1 cellular context compared by ENCODE assay signal in the genomic region with DNA sequence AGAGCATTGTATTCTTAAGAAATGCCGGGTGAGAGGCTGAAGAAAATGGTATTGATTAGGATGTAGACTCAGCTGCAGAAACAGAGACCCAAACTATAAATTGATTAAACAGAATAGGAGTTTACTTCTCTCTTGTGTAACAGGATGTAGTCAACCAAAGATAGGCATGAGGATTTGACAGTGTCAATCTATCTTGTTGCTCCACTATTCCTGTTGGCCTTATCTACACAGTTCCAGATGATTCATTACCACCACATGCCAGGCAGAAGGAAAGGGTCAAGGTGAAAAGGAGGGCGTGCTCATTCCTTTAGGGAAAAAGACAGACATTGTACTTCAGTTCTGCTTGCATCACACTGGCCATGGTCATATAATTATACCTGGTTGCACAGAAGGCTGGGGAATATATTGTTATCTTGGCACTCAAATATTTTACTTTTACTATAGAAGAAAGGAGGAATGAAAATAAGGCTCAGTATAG.
TF ChIP-seq lines count a peak whose summit lies in the region.

No MANE protein-coding gene starts in this region.

TF ChIP-seq in K562, 482 proteins besides CTCF, POLR2A, EP300 and RAD21 (continued from another document and continues in another):
- TF ChIP-seq FOXJ3 (CRISPR knock-in tag; IDR thresholded peaks at IDR 0.05) (no peak), PCBP2 (IDR thresholded peaks at IDR 0.05; ENCODE audit: low read depth, low read length, poor library complexity, severe bottlenecking) (no peak), ZNF12 (CRISPR knock-in tag; IDR thresholded peaks at IDR 0.05) (no peak), FOXJ2 (tag; IDR thresholded peaks at IDR 0.05) (peak; percentile 83), ASH1L (IDR thresholded peaks at IDR 0.05; ENCODE audit: borderline replicate concordance, low read depth, partially characterized antibody) (no peak), SP1 (CRISPR knock-in tag; IDR thresholded peaks at IDR 0.05) (0 out of 2 replicates have a peak, but pooled peaks have one; percentile 28), THRB (CRISPR knock-in tag; conservative IDR thresholded peaks at IDR 0.05) (peak; percentile 94), NR2C2 (CRISPR knock-in tag; IDR thresholded peaks at IDR 0.05) (0 out of 2 replicates have a peak, but pooled peaks have one; percentile 37), NR2C2 (tag; IDR thresholded peaks at IDR 0.05) (peak; percentile 89), SAP30 (IDR thresholded peaks at IDR 0.05; ENCODE audit: borderline replicate concordance, insufficient read depth, low read depth, low read length, poor library complexity, severe bottlenecking) (no peak), ARID1B (IDR thresholded peaks at IDR 0.05) (peak; percentile 100), SFPQ (IDR thresholded peaks at IDR 0.05; ENCODE audit: low read depth, low read length) (no peak), E2F1 (CRISPR knock-in tag; IDR thresholded peaks at IDR 0.05) (no peak), GTF2A2 (tag; IDR thresholded peaks at IDR 0.05) (no peak), ZNF778 (CRISPR knock-in tag; IDR thresholded peaks at IDR 0.05) (no peak), BCL6 (CRISPR knock-in tag; IDR thresholded peaks at IDR 0.05) (no peak), PPARD (CRISPR knock-in tag; IDR thresholded peaks at IDR 0.05) (no peak), ZNF699 (CRISPR knock-in tag; IDR thresholded peaks at IDR 0.05; ENCODE audit: insufficient replicate concordance) (no peak), ELF2 (CRISPR knock-in tag; IDR thresholded peaks at IDR 0.05) (no peak), PTTG1 (tag; IDR thresholded peaks at IDR 0.05; ENCODE audit: low read depth) (no peak), ARID2 (IDR thresholded peaks at IDR 0.05) (no peak), DACH1 (IDR thresholded peaks at IDR 0.05; ENCODE audit: partially characterized antibody) (peak; percentile 87), HCFC1 (IDR thresholded peaks at IDR 0.05; ENCODE audit: low read depth, low read length) (no peak), ZFX (CRISPR knock-in tag; IDR thresholded peaks at IDR 0.05) (no peak), FUS (optimal IDR thresholded peaks at IDR 0.05; ENCODE audit: low read depth, low read length) (no peak), CHD4 (IDR thresholded peaks at IDR 0.05; ENCODE audit: insufficient read depth, insufficient replicate concordance, low read depth, low read length, poor library complexity, severe bottlenecking) (no peak), SREBF1 (IDR thresholded peaks at IDR 0.05; ENCODE audit: borderline replicate concordance, low read depth, low read length) (no peak), ZNF77 (CRISPR knock-in tag; IDR thresholded peaks at IDR 0.05) (no peak), ZNF280B (CRISPR knock-in tag; IDR thresholded peaks at IDR 0.05) (no peak), MXI1 (IDR thresholded peaks at IDR 0.05; ENCODE audit: low read depth, low read length) (no peak), KLF13 (tag; IDR thresholded peaks at IDR 0.05; ENCODE audit: borderline replicate concordance, low read depth) (peak; percentile 65; the same call in 1 of the 2 replicates), ZNF408 (CRISPR knock-in tag; IDR thresholded peaks at IDR 0.05; ENCODE audit: low read depth) (no peak), USF1 (CRISPR knock-in tag; IDR thresholded peaks at IDR 0.05) (no peak), RNF2 (IDR thresholded peaks at IDR 0.05) (peak; percentile 99), ZNF507 (tag; conservative IDR thresholded peaks at IDR 0.05) (no peak), HDAC2 (IDR thresholded peaks at IDR 0.05) (peak; percentile 97), ZNF212 (CRISPR knock-in tag; IDR thresholded peaks at IDR 0.05) (0 out of 2 replicates have a peak, but pooled peaks have one; percentile 31), NELFE (IDR thresholded peaks at IDR 0.05; ENCODE audit: insufficient read depth, insufficient read length) (no peak), PRMT5 (CRISPR knock-in tag; IDR thresholded peaks at IDR 0.05) (no peak), STAG1 (CRISPR knock-in tag; IDR thresholded peaks at IDR 0.05; ENCODE audit: borderline replicate concordance) (no peak), ZBED1 (IDR thresholded peaks at IDR 0.05) (no peak), RFX5 (IDR thresholded peaks at IDR 0.05; ENCODE audit: low read depth, low read length) (no peak)
- TF ChIP-seq, protein P1, sequence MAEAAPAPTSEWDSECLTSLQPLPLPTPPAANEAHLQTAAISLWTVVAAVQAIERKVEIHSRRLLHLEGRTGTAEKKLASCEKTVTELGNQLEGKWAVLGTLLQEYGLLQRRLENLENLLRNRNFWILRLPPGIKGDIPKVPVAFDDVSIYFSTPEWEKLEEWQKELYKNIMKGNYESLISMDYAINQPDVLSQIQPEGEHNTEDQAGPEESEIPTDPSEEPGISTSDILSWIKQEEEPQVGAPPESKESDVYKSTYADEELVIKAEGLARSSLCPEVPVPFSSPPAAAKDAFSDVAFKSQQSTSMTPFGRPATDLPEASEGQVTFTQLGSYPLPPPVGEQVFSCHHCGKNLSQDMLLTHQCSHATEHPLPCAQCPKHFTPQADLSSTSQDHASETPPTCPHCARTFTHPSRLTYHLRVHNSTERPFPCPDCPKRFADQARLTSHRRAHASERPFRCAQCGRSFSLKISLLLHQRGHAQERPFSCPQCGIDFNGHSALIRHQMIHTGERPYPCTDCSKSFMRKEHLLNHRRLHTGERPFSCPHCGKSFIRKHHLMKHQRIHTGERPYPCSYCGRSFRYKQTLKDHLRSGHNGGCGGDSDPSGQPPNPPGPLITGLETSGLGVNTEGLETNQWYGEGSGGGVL (CRISPR knock-in tag; IDR thresholded peaks at IDR 0.05) = no peak
- TF ChIP-seq, protein P2, sequence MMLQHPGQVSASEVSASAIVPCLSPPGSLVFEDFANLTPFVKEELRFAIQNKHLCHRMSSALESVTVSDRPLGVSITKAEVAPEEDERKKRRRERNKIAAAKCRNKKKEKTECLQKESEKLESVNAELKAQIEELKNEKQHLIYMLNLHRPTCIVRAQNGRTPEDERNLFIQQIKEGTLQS (IDR thresholded peaks at IDR 0.05) = peak; percentile 90
- TF ChIP-seq, protein P2 (CRISPR knock-in tag; conservative IDR thresholded peaks at IDR 0.05) = no peak
- TF ChIP-seq, protein P3, sequence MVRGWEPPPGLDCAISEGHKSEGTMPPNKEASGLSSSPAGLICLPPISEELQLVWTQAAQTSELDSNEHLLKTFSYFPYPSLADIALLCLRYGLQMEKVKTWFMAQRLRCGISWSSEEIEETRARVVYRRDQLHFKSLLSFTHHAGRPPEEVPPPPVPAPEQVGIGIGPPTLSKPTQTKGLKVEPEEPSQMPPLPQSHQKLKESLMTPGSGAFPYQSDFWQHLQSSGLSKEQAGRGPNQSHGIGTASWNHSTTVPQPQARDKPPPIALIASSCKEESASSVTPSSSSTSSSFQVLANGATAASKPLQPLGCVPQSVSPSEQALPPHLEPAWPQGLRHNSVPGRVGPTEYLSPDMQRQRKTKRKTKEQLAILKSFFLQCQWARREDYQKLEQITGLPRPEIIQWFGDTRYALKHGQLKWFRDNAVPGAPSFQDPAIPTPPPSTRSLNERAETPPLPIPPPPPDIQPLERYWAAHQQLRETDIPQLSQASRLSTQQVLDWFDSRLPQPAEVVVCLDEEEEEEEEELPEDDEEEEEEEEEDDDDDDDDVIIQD (CRISPR knock-in tag; IDR thresholded peaks at IDR 0.05) = 0 out of 2 replicates have a peak, but pooled peaks have one; percentile 35
- TF ChIP-seq, protein P4, sequence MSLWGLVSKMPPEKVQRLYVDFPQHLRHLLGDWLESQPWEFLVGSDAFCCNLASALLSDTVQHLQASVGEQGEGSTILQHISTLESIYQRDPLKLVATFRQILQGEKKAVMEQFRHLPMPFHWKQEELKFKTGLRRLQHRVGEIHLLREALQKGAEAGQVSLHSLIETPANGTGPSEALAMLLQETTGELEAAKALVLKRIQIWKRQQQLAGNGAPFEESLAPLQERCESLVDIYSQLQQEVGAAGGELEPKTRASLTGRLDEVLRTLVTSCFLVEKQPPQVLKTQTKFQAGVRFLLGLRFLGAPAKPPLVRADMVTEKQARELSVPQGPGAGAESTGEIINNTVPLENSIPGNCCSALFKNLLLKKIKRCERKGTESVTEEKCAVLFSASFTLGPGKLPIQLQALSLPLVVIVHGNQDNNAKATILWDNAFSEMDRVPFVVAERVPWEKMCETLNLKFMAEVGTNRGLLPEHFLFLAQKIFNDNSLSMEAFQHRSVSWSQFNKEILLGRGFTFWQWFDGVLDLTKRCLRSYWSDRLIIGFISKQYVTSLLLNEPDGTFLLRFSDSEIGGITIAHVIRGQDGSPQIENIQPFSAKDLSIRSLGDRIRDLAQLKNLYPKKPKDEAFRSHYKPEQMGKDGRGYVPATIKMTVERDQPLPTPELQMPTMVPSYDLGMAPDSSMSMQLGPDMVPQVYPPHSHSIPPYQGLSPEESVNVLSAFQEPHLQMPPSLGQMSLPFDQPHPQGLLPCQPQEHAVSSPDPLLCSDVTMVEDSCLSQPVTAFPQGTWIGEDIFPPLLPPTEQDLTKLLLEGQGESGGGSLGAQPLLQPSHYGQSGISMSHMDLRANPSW (CRISPR knock-in tag; IDR thresholded peaks at IDR 0.05) = no peak
- TF ChIP-seq, protein P5, sequence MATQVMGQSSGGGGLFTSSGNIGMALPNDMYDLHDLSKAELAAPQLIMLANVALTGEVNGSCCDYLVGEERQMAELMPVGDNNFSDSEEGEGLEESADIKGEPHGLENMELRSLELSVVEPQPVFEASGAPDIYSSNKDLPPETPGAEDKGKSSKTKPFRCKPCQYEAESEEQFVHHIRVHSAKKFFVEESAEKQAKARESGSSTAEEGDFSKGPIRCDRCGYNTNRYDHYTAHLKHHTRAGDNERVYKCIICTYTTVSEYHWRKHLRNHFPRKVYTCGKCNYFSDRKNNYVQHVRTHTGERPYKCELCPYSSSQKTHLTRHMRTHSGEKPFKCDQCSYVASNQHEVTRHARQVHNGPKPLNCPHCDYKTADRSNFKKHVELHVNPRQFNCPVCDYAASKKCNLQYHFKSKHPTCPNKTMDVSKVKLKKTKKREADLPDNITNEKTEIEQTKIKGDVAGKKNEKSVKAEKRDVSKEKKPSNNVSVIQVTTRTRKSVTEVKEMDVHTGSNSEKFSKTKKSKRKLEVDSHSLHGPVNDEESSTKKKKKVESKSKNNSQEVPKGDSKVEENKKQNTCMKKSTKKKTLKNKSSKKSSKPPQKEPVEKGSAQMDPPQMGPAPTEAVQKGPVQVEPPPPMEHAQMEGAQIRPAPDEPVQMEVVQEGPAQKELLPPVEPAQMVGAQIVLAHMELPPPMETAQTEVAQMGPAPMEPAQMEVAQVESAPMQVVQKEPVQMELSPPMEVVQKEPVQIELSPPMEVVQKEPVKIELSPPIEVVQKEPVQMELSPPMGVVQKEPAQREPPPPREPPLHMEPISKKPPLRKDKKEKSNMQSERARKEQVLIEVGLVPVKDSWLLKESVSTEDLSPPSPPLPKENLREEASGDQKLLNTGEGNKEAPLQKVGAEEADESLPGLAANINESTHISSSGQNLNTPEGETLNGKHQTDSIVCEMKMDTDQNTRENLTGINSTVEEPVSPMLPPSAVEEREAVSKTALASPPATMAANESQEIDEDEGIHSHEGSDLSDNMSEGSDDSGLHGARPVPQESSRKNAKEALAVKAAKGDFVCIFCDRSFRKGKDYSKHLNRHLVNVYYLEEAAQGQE (CRISPR knock-in tag; IDR thresholded peaks at IDR 0.05; ENCODE audit: low read depth) = 0 out of 2 replicates have a peak, but pooled peaks have one; percentile 31
